Comparison of ENCODE assay signal across 19 cellular contexts in the genomic region with DNA sequence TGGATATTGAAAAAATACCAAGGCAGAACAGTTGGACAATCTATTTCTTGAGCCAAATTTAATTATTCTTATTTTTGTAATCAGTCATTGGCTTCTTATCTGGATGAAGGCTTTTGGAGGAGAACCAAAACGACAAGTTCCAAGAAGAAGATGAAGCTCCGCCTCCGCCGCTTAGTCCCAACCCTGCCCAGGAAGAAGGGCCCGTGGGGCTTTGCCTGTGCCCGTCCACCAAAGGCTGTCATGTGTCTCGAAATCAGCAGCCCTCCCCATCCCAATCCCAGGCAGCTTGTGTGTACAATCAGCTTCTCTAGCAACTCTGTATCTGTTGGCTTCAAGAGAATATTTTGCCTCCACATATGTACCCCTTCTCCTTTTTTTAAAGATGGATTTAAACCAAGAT.
"Had no signal": no experiment of that assay in that cellular context is flagged by ENCODE, and none has a peak within 500 bp of the region (broad histone marks: within the 10 kb centered on the region; RNA-seq: fewer than 3 reads in every experiment).

No MANE protein-coding gene starts in this region.

- H3K27ac Mint-ChIP-seq: activated CD4-positive, alpha-beta memory T cell treated with anti-CD3 and anti-CD28 coated beads for 36 hours; activated CD4-positive, alpha-beta T cell treated with anti-CD3 and anti-CD28 coated beads for 36 hours; activated CD8-positive, alpha-beta memory T cell treated with anti-CD3 and anti-CD28 coated beads, Interleukin-2, amount 10 ng/mL, durations not matched to agents 7 days and 5 days; activated naive CD4-positive, alpha-beta T cell treated with anti-CD3 and anti-CD28 coated beads, Interleukin-2, amount 10 ng/mL, durations not matched to agents 7 days and 5 days; activated T-cell treated with anti-CD3 and anti-CD28 coated beads, Interleukin-2, amount 50 U/mL, for 24 hours; stimulated activated naive B cell treated with anti-CD40 and anti-IgM and Interleukin-4, amounts not matched to agents 10 μg/mL and 1 μg/mL and 100 μg/mL, for 72 hours had no signal

- H3K4me3 ChIP-seq: coronary artery, esophagus squamous epithelium, left lung, transverse colon had no signal

- DNase-seq: activated CD4-positive, alpha-beta memory T cell treated with anti-CD3 and anti-CD28 coated beads for 36 hours; activated CD4-positive, alpha-beta T cell treated with anti-CD3 and anti-CD28 coated beads for 36 hours; activated CD8-positive, alpha-beta memory T cell treated with anti-CD3 and anti-CD28 coated beads, Interleukin-2, amount 10 ng/mL, durations not matched to agents 7 days and 5 days; activated naive CD4-positive, alpha-beta T cell treated with anti-CD3 and anti-CD28 coated beads, Interleukin-2, amount 10 ng/mL, durations not matched to agents 7 days and 5 days; activated T-cell treated with anti-CD3 and anti-CD28 coated beads, Interleukin-2, amount 50 U/mL, for 24 hours; central memory CD4-positive, alpha-beta T cell; esophagus squamous epithelium; foreskin melanocyte; mesenchymal stem cell; naive thymus-derived CD8-positive, alpha-beta T cell; stimulated activated CD4-positive, alpha-beta T cell treated with anti-CD3 and anti-CD28 coated beads, Interleukin-4, amount 100 ng/mL, for 1 hour; stimulated activated naive B cell treated with anti-CD40 and anti-IgM and Interleukin-4, amounts not matched to agents 10 μg/mL and 1 μg/mL and 100 μg/mL, for 72 hours; T-helper 1 cell; transverse colon; WERI-Rb-1 had no signal

- H3K9me3 Mint-ChIP-seq: activated CD4-positive, alpha-beta memory T cell treated with anti-CD3 and anti-CD28 coated beads for 36 hours; activated naive CD4-positive, alpha-beta T cell treated with anti-CD3 and anti-CD28 coated beads, Interleukin-2, amount 10 ng/mL, durations not matched to agents 7 days and 5 days; activated T-cell treated with anti-CD3 and anti-CD28 coated beads, Interleukin-2, amount 50 U/mL, for 24 hours; naive thymus-derived CD8-positive, alpha-beta T cell; stimulated activated naive B cell treated with anti-CD40 and anti-IgM and Interleukin-4, amounts not matched to agents 10 μg/mL and 1 μg/mL and 100 μg/mL, for 72 hours had no signal

- H3K4me3 Mint-ChIP-seq: activated CD4-positive, alpha-beta memory T cell treated with anti-CD3 and anti-CD28 coated beads for 36 hours; activated CD4-positive, alpha-beta T cell treated with anti-CD3 and anti-CD28 coated beads for 36 hours; activated CD8-positive, alpha-beta memory T cell treated with anti-CD3 and anti-CD28 coated beads, Interleukin-2, amount 10 ng/mL, durations not matched to agents 7 days and 5 days; activated naive CD4-positive, alpha-beta T cell treated with anti-CD3 and anti-CD28 coated beads, Interleukin-2, amount 10 ng/mL, durations not matched to agents 7 days and 5 days; activated T-cell treated with anti-CD3 and anti-CD28 coated beads, Interleukin-2, amount 50 U/mL, for 24 hours; naive thymus-derived CD8-positive, alpha-beta T cell; stimulated activated naive B cell treated with anti-CD40 and anti-IgM and Interleukin-4, amounts not matched to agents 10 μg/mL and 1 μg/mL and 100 μg/mL, for 72 hours had no signal

- H3K27ac ChIP-seq: coronary artery, esophagus squamous epithelium, parathyroid adenoma, transverse colon, WERI-Rb-1 had no signal

- H3K4me1 ChIP-seq: left lung, parathyroid adenoma, transverse colon had no signal

- H3K27me3 ChIP-seq: esophagus squamous epithelium, left lung, transverse colon had no signal

- H3K9me3 ChIP-seq: esophagus squamous epithelium, left lung, transverse colon had no signal

- H3K27me3 Mint-ChIP-seq: activated CD4-positive, alpha-beta memory T cell treated with anti-CD3 and anti-CD28 coated beads for 36 hours; activated CD4-positive, alpha-beta T cell treated with anti-CD3 and anti-CD28 coated beads for 36 hours; activated CD8-positive, alpha-beta memory T cell treated with anti-CD3 and anti-CD28 coated beads, Interleukin-2, amount 10 ng/mL, durations not matched to agents 7 days and 5 days; activated naive CD4-positive, alpha-beta T cell treated with anti-CD3 and anti-CD28 coated beads, Interleukin-2, amount 10 ng/mL, durations not matched to agents 7 days and 5 days; activated T-cell treated with anti-CD3 and anti-CD28 coated beads, Interleukin-2, amount 50 U/mL, for 24 hours; naive thymus-derived CD8-positive, alpha-beta T cell; stimulated activated naive B cell treated with anti-CD40 and anti-IgM and Interleukin-4, amounts not matched to agents 10 μg/mL and 1 μg/mL and 100 μg/mL, for 72 hours had no signal

- ATAC-seq: activated CD4-positive, alpha-beta T cell treated with anti-CD3 and anti-CD28 coated beads for 36 hours; activated CD8-positive, alpha-beta memory T cell treated with anti-CD3 and anti-CD28 coated beads, Interleukin-2, amount 10 ng/mL, durations not matched to agents 7 days and 5 days; naive thymus-derived CD8-positive, alpha-beta T cell; SK-N-SH treated with all-trans-retinoic acid at 6 μM for 48 hours; stimulated activated naive B cell treated with anti-CD40 and anti-IgM and Interleukin-4, amounts not matched to agents 10 μg/mL and 1 μg/mL and 100 μg/mL, for 72 hours had no signal
